In the genomic region with DNA sequence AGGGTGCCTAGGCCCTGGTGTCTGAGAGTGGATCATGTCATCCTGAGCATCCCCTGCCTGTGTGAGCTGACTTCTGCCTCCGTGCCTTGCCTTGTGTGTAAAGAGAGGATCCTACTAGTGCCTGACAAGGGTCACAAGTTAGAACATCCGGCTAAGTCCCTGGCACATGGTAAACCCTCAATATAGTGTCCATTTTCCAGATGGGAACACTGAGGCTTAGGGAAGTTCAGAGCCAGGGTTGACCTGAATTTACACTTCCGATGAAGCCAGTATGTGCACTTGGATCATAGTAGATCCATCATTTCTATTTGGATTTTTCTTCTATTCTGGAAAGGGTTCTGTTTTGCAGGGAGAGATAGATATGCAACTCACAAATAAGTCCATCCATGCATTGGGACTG, we compare ENCODE assay signal across 2 cellular contexts.
A peak's percentile ranks its signal among the peaks of the same experiment; 100 is the strongest.
TF ChIP-seq lines count a peak whose summit lies in the region.

No MANE protein-coding gene starts in this region.

TF ChIP-seq in HepG2, 621 proteins besides CTCF, POLR2A, EP300 and RAD21:
- TF ChIP-seq ZNF629 (CRISPR knock-in tag; conservative IDR thresholded peaks at IDR 0.05), result peak; percentile 76
- no peak for TF ChIP-seq PHB2 (IDR thresholded peaks at IDR 0.05; ENCODE audit: partially characterized antibody)

TF ChIP-seq in K562, 482 proteins besides CTCF, POLR2A, EP300 and RAD21:
- TF ChIP-seq MITF (IDR thresholded peaks at IDR 0.05) (no peak), RBM25 (IDR thresholded peaks at IDR 0.05; ENCODE audit: low read depth, low read length, severe bottlenecking) (peak; percentile 56)
TF ChIP-seq in K562: peak in this region for 1.
